ENCODE assay signal across 23 cellular contexts in genomic region chr12:102548543-102548942, GRCh38.
DNase-seq lines count a peak whose midpoint lies in the region; ATAC-seq and TF ChIP-seq lines count a peak whose summit lies in the region.
"Had no signal": no experiment of that assay in that cellular context is flagged by ENCODE, and none has a peak within 500 bp of the region (broad histone marks: within the 10 kb centered on the region; RNA-seq: fewer than 3 reads in every experiment).

No MANE protein-coding gene starts in this region.

- no peaks in the 10 kb centered on the region for H3K27me3 Mint-ChIP-seq in mesothelial cell of epicardium (ENCODE audit: low read depth)
- no peaks in the 10 kb centered on the region for H3K27me3 Mint-ChIP-seq in neural progenitor cell (ENCODE audit: insufficient read depth, low read depth)

- H3K4me2 ChIP-seq in neural progenitor cell, result no peak overlapping the region

- intact Hi-C loops in ovary (cut with DNase I), result no loop called here

- no peaks in the 10 kb centered on the region for H4K20me1 ChIP-seq in neural progenitor cell (ENCODE audit: low read depth)

- DNase-seq in CD1c-positive myeloid dendritic cell (ENCODE audit: extremely low spot score) (peak; percentile 17), M059J (ENCODE audit: low read depth) (peak; percentile 34), choroid plexus epithelial cell (ENCODE audit: low read depth) (peak; percentile 23), ovary (peak; percentile 68 to 91 (median 86)), mesothelial cell of epicardium (ENCODE audit: low spot score in 2 of 2, unreplicated experiment in 2 of 2) (no peak), neural progenitor cell (ENCODE audit: low spot score) (no peak)
- DNase-seq: activated CD4-positive, alpha-beta T cell treated with anti-CD3 and anti-CD28 coated beads, Interleukin-2, amount 10 ng/mL, durations not matched to agents 7 days and 5 days; activated naive CD8-positive, alpha-beta T cell treated with anti-CD3 and anti-CD28 coated beads for 36 hours; CD8-positive, alpha-beta T cell; cortex of kidney; DMS153; glutamatergic neuron; NCI-H1105 treated with DMSO at 0.1 percent for 48 hours; NCI-H2107; NCI-H524 treated with DMSO at 0.1 percent for 48 hours; nucleus accumbens; SHP77; stimulated activated CD4-positive, alpha-beta T cell treated with anti-CD3 and anti-CD28 coated beads, Interleukin-15, amount 100 ng/mL, for 24 hours; T-cell had no signal

- no peak for TF ChIP-seq CTCF in choroid plexus epithelial cell (conservative IDR thresholded peaks at IDR 0.05; ENCODE audit: low read depth, low read length)
- no peak for TF ChIP-seq CTCF in ovary (IDR thresholded peaks at IDR 0.05)
- TF ChIP-seq CTCF in mesothelial cell of epicardium (IDR thresholded peaks at IDR 0.05; ENCODE audit: unreplicated experiment), result no peak
- no peak for TF ChIP-seq CTCF in neural progenitor cell (IDR thresholded peaks at IDR 0.05)

- ATAC-seq in GM18858 (IDR thresholded peaks at IDR 0.05; ENCODE audit: unreplicated experiment), result no peak
- no peak for ATAC-seq in GM21717 (IDR thresholded peaks at IDR 0.05; ENCODE audit: unreplicated experiment)
- ATAC-seq: activated T-helper 17 cell treated with anti-CD3 and anti-CD28 coated beads, Interleukin-2, amount 50 U/mL, for 72 hours; CD8-positive, alpha-beta T cell; T-cell had no signal

- H3K27me3 ChIP-seq in ovary (no peaks in the 10 kb centered on the region), neural progenitor cell (no peaks in the 10 kb centered on the region)
- H3K27me3 ChIP-seq: suprapubic skin had no signal

- no peaks in the 10 kb centered on the region for H3K4me1 Mint-ChIP-seq in mesothelial cell of epicardium
- no peaks in the 10 kb centered on the region for H3K4me1 Mint-ChIP-seq in neural progenitor cell
- H3K4me1 Mint-ChIP-seq: activated naive CD8-positive, alpha-beta T cell treated with anti-CD3 and anti-CD28 coated beads for 36 hours; activated T-helper 17 cell treated with anti-CD3 and anti-CD28 coated beads, Interleukin-2, amount 50 U/mL, for 72 hours; T-cell had no signal

- TF ChIP-seq EP300 in ovary (IDR thresholded peaks at IDR 0.05), result no peak

- no peaks in the 10 kb centered on the region for H3K79me2 ChIP-seq in neural progenitor cell (ENCODE audit: low read depth)

- peaks cover 11% of the 10 kb centered on the region for H3K4me1 ChIP-seq in ovary (ENCODE audit: insufficient read depth)
- H3K4me1 ChIP-seq in neural progenitor cell, result peaks cover 11% of the 10 kb centered on the region
- H3K4me1 ChIP-seq: suprapubic skin had no signal

- no peaks in the 10 kb centered on the region for H3F3A ChIP-seq in neural progenitor cell (ENCODE audit: low read depth)

- no peaks in the 10 kb centered on the region for H3K36me3 Mint-ChIP-seq in mesothelial cell of epicardium
- H3K36me3 Mint-ChIP-seq in neural progenitor cell, result no peaks in the 10 kb centered on the region
- H3K36me3 Mint-ChIP-seq: activated naive CD8-positive, alpha-beta T cell treated with anti-CD3 and anti-CD28 coated beads for 36 hours; CD8-positive, alpha-beta T cell; T-cell had no signal

- H3K4me3 Mint-ChIP-seq in mesothelial cell of epicardium, result no peak overlapping the region
- H3K4me3 Mint-ChIP-seq in neural progenitor cell, result no peak overlapping the region
- H3K4me3 Mint-ChIP-seq: activated CD4-positive, alpha-beta T cell treated with anti-CD3 and anti-CD28 coated beads, Interleukin-2, amount 10 ng/mL, durations not matched to agents 7 days and 5 days; activated naive CD8-positive, alpha-beta T cell treated with anti-CD3 and anti-CD28 coated beads for 36 hours; activated T-helper 17 cell treated with anti-CD3 and anti-CD28 coated beads, Interleukin-2, amount 50 U/mL, for 72 hours; CD8-positive, alpha-beta T cell; T-cell had no signal

- no peak overlapping the region for H3K9ac ChIP-seq in neural progenitor cell

- H3K27ac Mint-ChIP-seq in mesothelial cell of epicardium (no peak overlapping the region), neural progenitor cell (no peak overlapping the region)
- H3K27ac Mint-ChIP-seq: activated CD4-positive, alpha-beta T cell treated with anti-CD3 and anti-CD28 coated beads, Interleukin-2, amount 10 ng/mL, durations not matched to agents 7 days and 5 days; activated naive CD8-positive, alpha-beta T cell treated with anti-CD3 and anti-CD28 coated beads for 36 hours; activated T-helper 17 cell treated with anti-CD3 and anti-CD28 coated beads, Interleukin-2, amount 50 U/mL, for 72 hours; CD8-positive, alpha-beta T cell; T-cell had no signal

- 1 to 8% (median 2%) methylated on average over 3 of the region's 3 CpGs for whole genome bisulfite sequencing in ovary, 3 donors

- no peak for TF ChIP-seq POLR2A in ovary (IDR thresholded peaks at IDR 0.05)

- H3K9me3 ChIP-seq in ovary (no peaks in the 10 kb centered on the region), neural progenitor cell (ENCODE audit: low read depth) (no peaks in the 10 kb centered on the region)
- H3K9me3 ChIP-seq: suprapubic skin had no signal

- H3K9me3 Mint-ChIP-seq in mesothelial cell of epicardium (no peaks in the 10 kb centered on the region), neural progenitor cell (no peaks in the 10 kb centered on the region)
- H3K9me3 Mint-ChIP-seq: activated CD4-positive, alpha-beta T cell treated with anti-CD3 and anti-CD28 coated beads, Interleukin-2, amount 10 ng/mL, durations not matched to agents 7 days and 5 days; activated naive CD8-positive, alpha-beta T cell treated with anti-CD3 and anti-CD28 coated beads for 36 hours; CD8-positive, alpha-beta T cell had no signal

- H3K4me3 ChIP-seq in choroid plexus epithelial cell (ENCODE audit: low read depth, low read length) (no peak overlapping the region), ovary (no peak overlapping the region), neural progenitor cell (no peak overlapping the region)
- H3K4me3 ChIP-seq: suprapubic skin had no signal

- H3K27ac ChIP-seq in ovary (no peak overlapping the region), neural progenitor cell (no peak overlapping the region)
- H3K27ac ChIP-seq: suprapubic skin had no signal

- no peak overlapping the region for H2AFZ ChIP-seq in neural progenitor cell (replicated peaks)

- H3K36me3 ChIP-seq in ovary (no peaks in the 10 kb centered on the region), neural progenitor cell (no peaks in the 10 kb centered on the region)
- H3K36me3 ChIP-seq: suprapubic skin had no signal

Comparison
In these comparisons a context has a peak if more than half of its experiments do, and no peak if none do; other contexts are left out.
1. DNase-seq: peak in CD1c-positive myeloid dendritic cell (single experiment), M059J (single experiment), choroid plexus epithelial cell (single experiment) and ovary (5 of 5); none in mesothelial cell of epicardium (0 of 2) and neural progenitor cell (single experiment).